In the genomic region with DNA sequence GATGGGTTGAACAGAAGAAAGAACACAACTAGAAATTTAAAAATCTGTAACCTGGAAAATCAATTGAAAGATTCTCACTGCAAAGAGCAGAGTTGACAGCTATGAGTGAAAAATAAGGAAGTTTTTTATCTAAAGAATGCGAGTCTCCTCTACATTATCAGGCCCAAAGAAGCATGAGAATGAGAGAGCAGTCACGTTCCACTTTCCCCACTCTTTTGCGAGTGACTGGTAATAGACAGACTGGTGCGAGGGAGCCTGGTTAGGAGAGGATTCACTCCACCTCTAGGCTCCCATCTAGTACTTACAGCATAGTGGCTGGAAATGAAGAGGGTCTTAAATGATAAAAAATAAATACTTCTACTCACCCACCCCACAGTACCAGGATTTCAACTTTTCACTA, we compare ENCODE assay signal across 2 cellular contexts.
TF ChIP-seq lines count a peak whose summit lies in the region.

No MANE protein-coding gene starts in this region.

TF ChIP-seq in GM23338, 12 proteins besides CTCF, POLR2A, EP300 and RAD21 (continued from another document):
- TF ChIP-seq, protein P1, sequence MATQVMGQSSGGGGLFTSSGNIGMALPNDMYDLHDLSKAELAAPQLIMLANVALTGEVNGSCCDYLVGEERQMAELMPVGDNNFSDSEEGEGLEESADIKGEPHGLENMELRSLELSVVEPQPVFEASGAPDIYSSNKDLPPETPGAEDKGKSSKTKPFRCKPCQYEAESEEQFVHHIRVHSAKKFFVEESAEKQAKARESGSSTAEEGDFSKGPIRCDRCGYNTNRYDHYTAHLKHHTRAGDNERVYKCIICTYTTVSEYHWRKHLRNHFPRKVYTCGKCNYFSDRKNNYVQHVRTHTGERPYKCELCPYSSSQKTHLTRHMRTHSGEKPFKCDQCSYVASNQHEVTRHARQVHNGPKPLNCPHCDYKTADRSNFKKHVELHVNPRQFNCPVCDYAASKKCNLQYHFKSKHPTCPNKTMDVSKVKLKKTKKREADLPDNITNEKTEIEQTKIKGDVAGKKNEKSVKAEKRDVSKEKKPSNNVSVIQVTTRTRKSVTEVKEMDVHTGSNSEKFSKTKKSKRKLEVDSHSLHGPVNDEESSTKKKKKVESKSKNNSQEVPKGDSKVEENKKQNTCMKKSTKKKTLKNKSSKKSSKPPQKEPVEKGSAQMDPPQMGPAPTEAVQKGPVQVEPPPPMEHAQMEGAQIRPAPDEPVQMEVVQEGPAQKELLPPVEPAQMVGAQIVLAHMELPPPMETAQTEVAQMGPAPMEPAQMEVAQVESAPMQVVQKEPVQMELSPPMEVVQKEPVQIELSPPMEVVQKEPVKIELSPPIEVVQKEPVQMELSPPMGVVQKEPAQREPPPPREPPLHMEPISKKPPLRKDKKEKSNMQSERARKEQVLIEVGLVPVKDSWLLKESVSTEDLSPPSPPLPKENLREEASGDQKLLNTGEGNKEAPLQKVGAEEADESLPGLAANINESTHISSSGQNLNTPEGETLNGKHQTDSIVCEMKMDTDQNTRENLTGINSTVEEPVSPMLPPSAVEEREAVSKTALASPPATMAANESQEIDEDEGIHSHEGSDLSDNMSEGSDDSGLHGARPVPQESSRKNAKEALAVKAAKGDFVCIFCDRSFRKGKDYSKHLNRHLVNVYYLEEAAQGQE (IDR thresholded peaks at IDR 0.05; ENCODE audit: unreplicated experiment): no peak
- TF ChIP-seq ZNF331 (CRISPR knock-in tag; IDR thresholded peaks at IDR 0.05; ENCODE audit: low read depth): no peak

TF ChIP-seq in WTC11, 78 proteins besides CTCF, POLR2A, EP300 and RAD21 (continued from another document):
- TF ChIP-seq, protein P2, sequence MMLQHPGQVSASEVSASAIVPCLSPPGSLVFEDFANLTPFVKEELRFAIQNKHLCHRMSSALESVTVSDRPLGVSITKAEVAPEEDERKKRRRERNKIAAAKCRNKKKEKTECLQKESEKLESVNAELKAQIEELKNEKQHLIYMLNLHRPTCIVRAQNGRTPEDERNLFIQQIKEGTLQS (CRISPR knock-in tag; conservative IDR thresholded peaks at IDR 0.05): no peak
